ENCODE assay signal across 20 cellular contexts in the genomic region with DNA sequence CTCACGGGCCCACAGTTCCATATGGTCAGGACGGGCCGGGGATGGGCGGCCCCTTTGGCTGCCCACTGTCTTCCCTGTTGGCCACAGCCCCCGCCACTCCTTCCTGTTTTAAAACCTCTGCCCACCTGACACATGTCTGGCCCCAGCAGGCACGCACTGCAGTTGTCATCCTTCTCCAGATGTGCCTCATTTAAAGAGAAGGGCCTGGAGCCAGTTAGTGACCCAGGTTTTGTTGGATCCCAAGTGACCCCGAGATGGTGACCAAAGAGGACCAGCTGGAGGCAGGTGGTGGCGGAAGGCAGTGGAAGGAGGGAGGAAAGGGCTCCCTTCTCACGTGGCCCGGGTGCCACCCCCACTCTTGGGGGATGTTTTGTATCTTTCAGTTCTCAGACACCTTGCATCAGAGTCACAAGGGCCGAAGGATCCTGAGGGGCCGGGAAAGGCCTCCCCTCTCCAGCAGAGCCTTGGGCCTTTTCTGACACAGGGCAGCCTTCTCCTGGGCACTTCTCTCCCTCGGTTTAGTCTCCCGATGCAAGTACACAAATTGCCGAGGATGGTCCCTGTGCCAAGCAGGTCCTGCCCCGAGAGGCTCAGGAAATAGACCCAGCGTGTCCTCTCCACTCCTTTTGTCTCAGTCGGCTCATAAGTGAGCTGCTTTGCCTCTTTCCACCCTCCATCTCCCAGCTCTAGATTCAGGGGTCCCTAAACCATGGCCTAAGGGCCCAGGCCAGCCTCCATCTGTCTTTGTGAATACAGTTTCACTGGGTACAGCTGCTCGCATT.
DNase-seq lines count a peak whose midpoint lies in the region; ATAC-seq, FAIRE-seq and TF ChIP-seq lines count a peak whose summit lies in the region.
"Had no signal": no experiment of that assay in that cellular context is flagged by ENCODE, and none has a peak within 500 bp of the region (broad histone marks: within the 10 kb centered on the region; RNA-seq: fewer than 3 reads in every experiment).

No MANE protein-coding gene starts in this region.

- no peak for FAIRE-seq in GM12878 (lab: Jason Lieb, UNC)
- FAIRE-seq: A549 had no signal

- no peaks in the 10 kb centered on the region for H3K9me3 ChIP-seq in GM12878 (replicated peaks; ENCODE audit: control insufficient read depth, insufficient read depth, low read length)
- H3K9me3 ChIP-seq in mucosa of descending colon: no peaks in the 10 kb centered on the region
- H3K9me3 ChIP-seq: A549 had no signal

- H3K4me1 Mint-ChIP-seq in activated T-cell treated with anti-CD3 and anti-CD28 coated beads, Interleukin-2, amount 50 U/mL, for 24 hours (ENCODE audit: low read depth): peaks cover 4% of the 10 kb centered on the region
- no peaks in the 10 kb centered on the region for H3K4me1 Mint-ChIP-seq in activated T-cell treated with anti-CD3 and anti-CD28 coated beads, Interleukin-2, amount 50 U/mL, for 72 hours (ENCODE audit: low read depth)
- peaks cover 14% of the 10 kb centered on the region for H3K4me1 Mint-ChIP-seq in GM23338

- H3K36me3 ChIP-seq in GM12878 (ENCODE audit: control insufficient read depth in 2 of 2, insufficient read depth in 2 of 2, low read length in 1 of 2) (peaks cover 3 to 7% of the 10 kb centered on the region in 2 experiments; a peak in 2 of 4 replicates), GM23338 (ENCODE audit: insufficient read depth) (no peaks in the 10 kb centered on the region), mucosa of descending colon (ENCODE audit: low read depth) (no peaks in the 10 kb centered on the region)

- H3F3A ChIP-seq in GM23338 (replicated peaks; ENCODE audit: low read depth): no peaks in the 10 kb centered on the region

- peaks cover 22% of the 10 kb centered on the region for H3K36me3 Mint-ChIP-seq in activated T-cell treated with anti-CD3 and anti-CD28 coated beads, Interleukin-2, amount 50 U/mL, for 24 hours (ENCODE audit: low read depth)
- H3K36me3 Mint-ChIP-seq in activated T-cell treated with anti-CD3 and anti-CD28 coated beads, Interleukin-2, amount 50 U/mL, for 72 hours (ENCODE audit: insufficient read depth in 2 of 2): no peaks in the 10 kb centered on the region
- no peaks in the 10 kb centered on the region; the same call in 2 of the 3 replicates for H3K36me3 Mint-ChIP-seq in GM23338 (ENCODE audit: low read depth)

- no peaks in the 10 kb centered on the region for H3K9me3 Mint-ChIP-seq in activated T-cell treated with anti-CD3 and anti-CD28 coated beads, Interleukin-2, amount 50 U/mL, for 24 hours
- no peaks in the 10 kb centered on the region for H3K9me3 Mint-ChIP-seq in activated T-cell treated with anti-CD3 and anti-CD28 coated beads, Interleukin-2, amount 50 U/mL, for 72 hours
- no peaks in the 10 kb centered on the region for H3K9me3 Mint-ChIP-seq in GM23338
- H3K9me3 Mint-ChIP-seq: CD4-positive, alpha-beta T cell had no signal

- BruUV-seq in GM12878 (replicated peaks; lab: Mats Ljungman, UMichigan): no TSS peak

- H3K27ac ChIP-seq in GM12878 (ENCODE audit: control insufficient read depth, insufficient read depth): no peak overlapping the region
- no peak overlapping the region for H3K27ac ChIP-seq in GM23338 (ENCODE audit: low read depth)
- H3K27ac ChIP-seq: A549 had no signal

- TF ChIP-seq CTCF in HFF-Myc (IDR thresholded peaks at IDR 0.05; ENCODE audit: low read depth, low read length, missing control alignments) (no peak), GM12878 (IDR thresholded peaks at IDR 0.05 in 2 of 3, conservative IDR thresholded peaks at IDR 0.05 in 1 of 3; ENCODE audit: control insufficient read depth in 2 of 3, extremely low read depth in 1 of 3, insufficient read depth in 1 of 3, low read depth in 3 of 3, low read length in 3 of 3) (no peak), subcutaneous adipose tissue (IDR thresholded peaks at IDR 0.05; ENCODE audit: low read depth) (peak; percentile 15), GM23338 (conservative IDR thresholded peaks at IDR 0.05; ENCODE audit: low read depth in 2 of 2) (no peak), mucosa of descending colon (IDR thresholded peaks at IDR 0.05) (no peak)

- H3K79me2 ChIP-seq in GM12878 (ENCODE audit: control insufficient read depth, insufficient read depth, low read length) (no peaks in the 10 kb centered on the region), GM23338 (replicated peaks; ENCODE audit: insufficient read depth) (no peaks in the 10 kb centered on the region)

- peak overlapping the region; percentile 55 for H3K27ac Mint-ChIP-seq in activated T-cell treated with anti-CD3 and anti-CD28 coated beads, Interleukin-2, amount 50 U/mL, for 24 hours
- no peak overlapping the region for H3K27ac Mint-ChIP-seq in activated T-cell treated with anti-CD3 and anti-CD28 coated beads, Interleukin-2, amount 50 U/mL, for 72 hours
- H3K27ac Mint-ChIP-seq in GM23338: no peak overlapping the region
- H3K27ac Mint-ChIP-seq: CD4-positive, alpha-beta T cell had no signal

- SMC1A ChIA-PET in GM12878 (lab: Charles Lee; ENCODE audit: uncharacterized antibody, unreplicated experiment): interaction anchor here (0.6 kb wide), 1 partner anchor 55 kb away, joined by 3 read pairs; no protein-coding TSS in a partner anchor

- no peaks in the 10 kb centered on the region for H3K9me2 ChIP-seq in GM23338 (ENCODE audit: insufficient read depth)

- H3K4me3 Mint-ChIP-seq in activated T-cell treated with anti-CD3 and anti-CD28 coated beads, Interleukin-2, amount 50 U/mL, for 24 hours: no peak overlapping the region
- H3K4me3 Mint-ChIP-seq in activated T-cell treated with anti-CD3 and anti-CD28 coated beads, Interleukin-2, amount 50 U/mL, for 72 hours: no peak overlapping the region
- H3K4me3 Mint-ChIP-seq in GM23338: no peak overlapping the region
- H3K4me3 Mint-ChIP-seq: CD4-positive, alpha-beta T cell had no signal

- intact Hi-C loops in GM12878 (cut with micrococcal nuclease; ENCODE audit: unreplicated experiment): no loop called here
- intact Hi-C loops in mucosa of descending colon (cut with DNase I, micrococcal nuclease): loop anchor here in 1 of 2 donors (10.0 kb wide), 1 partner anchor 117 kb away; the partner anchor contains the start of gene SULF2

- H3K4me3 ChIP-seq in HFF-Myc (replicated peaks; ENCODE audit: low read depth, low read length) (no peak overlapping the region), GM12878 (no peak overlapping the region), GM23338 (no peak overlapping the region), mucosa of descending colon (no peak overlapping the region)
- H3K4me3 ChIP-seq: A549 had no signal

- in situ Hi-C loops in GM12878 (cut with MboI): no loop called here

- H3K4me2 ChIP-seq in GM12878 (ENCODE audit: control insufficient read depth, insufficient read depth) (no peak overlapping the region), GM23338 (no peak overlapping the region)
- H3K4me2 ChIP-seq: A549 had no signal

- RAD21 ChIA-PET in GM12878 (lab: Charles Lee; ENCODE audit: unreplicated experiment): interaction anchor here (0.6 to 1.1 kb wide), 2 partner anchors 466 to 730 kb away, joined by 4 to 5 read pairs; no protein-coding TSS in a partner anchor

- 54% methylated on average over 19 of the region's 19 CpGs for WGBS in GM12878 (ENCODE audit: insufficient coverage, insufficient replicate concordance, low lambda C conversion rate, missing lambda C conversion rate)

- no peak for DNase-seq in activated T-cell treated with anti-CD3 and anti-CD28 coated beads, Interleukin-2, amount 50 U/mL, for 24 hours
- DNase-seq in activated T-cell treated with anti-CD3 and anti-CD28 coated beads, Interleukin-2, amount 50 U/mL, for 72 hours: no peak
- peak; percentile 25 for DNase-seq in HFF-Myc (ENCODE audit: extremely low read depth, low read depth)
- no peak for DNase-seq in GM12878 (ENCODE audit: low read depth, low spot score)
- DNase-seq in GM23338 (ENCODE audit: low spot score): no peak
- no peak for DNase-seq in mucosa of descending colon
- DNase-seq in stimulated activated CD4-positive, alpha-beta T cell treated with anti-CD3 and anti-CD28 coated beads, Interleukin-4, amount 100 ng/mL, for 24 hours: no peak
- DNase-seq: Calu3; CD4-positive, alpha-beta T cell; DND-41; GDM1; Karpas-422; MM.1S; NCI-H1105; NCI-H1694 treated with DMSO at 0.1 percent for 48 hours; NCI-H446 treated with DMSO at 0.1 percent for 48 hours; NCI-H774; SHP77 treated with DMSO at 0.1 percent for 48 hours had no signal

- no peaks in the 10 kb centered on the region for H3K27me3 Mint-ChIP-seq in activated T-cell treated with anti-CD3 and anti-CD28 coated beads, Interleukin-2, amount 50 U/mL, for 24 hours
- H3K27me3 Mint-ChIP-seq in activated T-cell treated with anti-CD3 and anti-CD28 coated beads, Interleukin-2, amount 50 U/mL, for 72 hours (ENCODE audit: low read depth): no peaks in the 10 kb centered on the region
- H3K27me3 Mint-ChIP-seq in GM23338 (ENCODE audit: insufficient read depth, low read depth, poor library complexity): peaks cover 10% of the 10 kb centered on the region
- H3K27me3 Mint-ChIP-seq: CD4-positive, alpha-beta T cell had no signal

- peak; percentile 28; the same call in 1 of the 2 replicates for TF ChIP-seq POLR2A in GM12878 (IDR thresholded peaks at IDR 0.05; ENCODE audit: low read depth, low read length)

- CTCF ChIA-PET in GM12878 (lab: Yijun Ruan, JAX): interaction anchor here (1.1 kb wide), 1 partner anchor 471 kb away, joined by 3 read pairs; no protein-coding TSS in a partner anchor

- no peaks in the 10 kb centered on the region for H3K4me1 ChIP-seq in GM12878 (ENCODE audit: control insufficient read depth, insufficient read depth, low read length)
- peaks cover 9% of the 10 kb centered on the region; the same call in 1 of the 2 replicates for H3K4me1 ChIP-seq in GM23338 (ENCODE audit: insufficient read depth)
- H3K4me1 ChIP-seq in mucosa of descending colon (ENCODE audit: low read depth): no peaks in the 10 kb centered on the region

- H3K9ac ChIP-seq in GM12878 (ENCODE audit: control insufficient read depth, insufficient read depth, low read length): no peak overlapping the region

- POLR2A ChIA-PET in GM12878 (lab: Charles Lee): no interaction called here

- no peak for TF ChIP-seq RAD21 in GM12878 (IDR thresholded peaks at IDR 0.05; ENCODE audit: insufficient read depth, low read depth, low read length)

- TF ChIP-seq EP300 in GM12878 (IDR thresholded peaks at IDR 0.05; ENCODE audit: borderline replicate concordance in 1 of 2, control insufficient read depth in 1 of 2, low read depth in 2 of 2, low read length in 2 of 2): no peak

- H3K27me3 ChIP-seq in GM12878 (replicated peaks in 1 of 2; ENCODE audit: control insufficient read depth in 2 of 2, insufficient read depth in 2 of 2, low read length in 1 of 2): no peaks in the 10 kb centered on the region
- no peaks in the 10 kb centered on the region for H3K27me3 ChIP-seq in GM23338 (ENCODE audit: insufficient read depth)

- no peaks in the 10 kb centered on the region for H4K20me1 ChIP-seq in GM12878 (ENCODE audit: control insufficient read depth, insufficient read depth)
- no peaks in the 10 kb centered on the region for H4K20me1 ChIP-seq in GM23338 (replicated peaks; ENCODE audit: insufficient read depth)

- no peak overlapping the region for H2AFZ ChIP-seq in GM12878 (ENCODE audit: control insufficient read depth, low read depth, low read length)
- H2AFZ ChIP-seq in GM23338: no peak overlapping the region

- ATAC-seq in activated T-cell treated with anti-CD3 and anti-CD28 coated beads, Interleukin-2, amount 50 U/mL, for 72 hours (replicated peaks in 1 of 2): no peak
- ATAC-seq in GM12878 (no peak; the same call in 2 of the 3 replicates), GM23338 (no peak), mucosa of descending colon (no peak)
- ATAC-seq: A549 had no signal
